8 cellular contexts compared by ENCODE assay signal in genomic region chr12:104958946-104959841, GRCh38. TPM values are rescaled to one million over a fixed set of nuclear protein-coding genes. Genes with fewer than 3 reads are reported as not detected.
A peak's percentile ranks its signal among the peaks of the same experiment; 100 is the strongest.
DNase-seq lines count a peak whose midpoint lies in the region; ATAC-seq lines count a peak whose summit lies in the region.

No MANE protein-coding gene starts in this region.

- H3K36me3 Mint-ChIP-seq in naive thymus-derived CD8-positive, alpha-beta T cell, result no peaks in the 10 kb centered on the region

- H3K4me1 Mint-ChIP-seq in naive thymus-derived CD8-positive, alpha-beta T cell, result peaks cover 9 to 24% (median 19%) of the 10 kb centered on the region in 4 donors

- H3K4me3 ChIP-seq in duodenal mucosa (ENCODE audit: low read depth in 1 of 2, low read length in 2 of 2), result peak overlapping the region; percentile 61 to 92

- H3K9ac ChIP-seq in duodenal mucosa (ENCODE audit: low read depth in 1 of 2, low read length in 2 of 2), result peak overlapping the region; percentile 62 to 89

- no peaks in the 10 kb centered on the region for H3K9me3 Mint-ChIP-seq in naive thymus-derived CD8-positive, alpha-beta T cell

- H3K27me3 ChIP-seq in duodenal mucosa (ENCODE audit: control insufficient read depth in 1 of 2, insufficient read depth in 2 of 2, low read length in 2 of 2), result peaks cover 0 to 2% of the 10 kb centered on the region in 2 donors

- peak overlapping the region; percentile 87 to 97 (median 94) for H3K4me3 Mint-ChIP-seq in naive thymus-derived CD8-positive, alpha-beta T cell

- peaks cover 18 to 22% of the 10 kb centered on the region in 2 donors for H3K4me1 ChIP-seq in duodenal mucosa (ENCODE audit: control insufficient read depth in 1 of 2, insufficient read depth in 2 of 2, low read length in 2 of 2)

- ATAC-seq in naive thymus-derived CD8-positive, alpha-beta T cell, result no peak
- no peak for ATAC-seq in GM18909 (IDR thresholded peaks at IDR 0.05; ENCODE audit: poor library complexity, unreplicated experiment)
- no peak for ATAC-seq in GM18873 (IDR thresholded peaks at IDR 0.05; ENCODE audit: low FRiP score, unreplicated experiment)

- H3K36me3 ChIP-seq in duodenal mucosa (ENCODE audit: control insufficient read depth in 1 of 2, insufficient read depth in 2 of 2, low read length in 2 of 2), result no peaks in the 10 kb centered on the region

- peak overlapping the region; percentile 82 for H3K27ac ChIP-seq in duodenal mucosa (ENCODE audit: low read depth, low read length)

- H3K27ac Mint-ChIP-seq in naive thymus-derived CD8-positive, alpha-beta T cell, result peak overlapping the region in 7 of 10 donors; percentile 53 to 95 (median 92)

- DNase-seq in NCI-H2107 treated with DMSO at 0.1 percent for 48 hours (lab: John Stamatoyannopoulos, UW; ENCODE audit: unreplicated experiment), result peak; percentile 80
- no peak for DNase-seq in NCI-H2107 (lab: John Stamatoyannopoulos, UW)
- peak; percentile 69 for DNase-seq in OCI-M1 (lab: John Stamatoyannopoulos, UW)
- DNase-seq in naive thymus-derived CD8-positive, alpha-beta T cell, result no peak
- DNase-seq in middle frontal gyrus (ENCODE audit: extremely low spot score, low spot score), result no peak

- H3K27me3 Mint-ChIP-seq in naive thymus-derived CD8-positive, alpha-beta T cell, result peaks cover 8 to 20% (median 13%) of the 10 kb centered on the region in 5 donors

- no peaks in the 10 kb centered on the region for H3K9me3 ChIP-seq in duodenal mucosa (ENCODE audit: control insufficient read depth in 1 of 2, low read length in 2 of 2)

- POLR2A ChIA-PET in naive thymus-derived CD8-positive, alpha-beta T cell (lab: Charles Lee), result interaction anchor here (0.6 to 1.2 kb wide), 3 partner anchors 502 to 821 kb away, joined by 3 to 4 read pairs (median 3); partner anchors contain the start of gene NFYB

RNA-seq across cellular contexts. Expression of gene SLC41A2, which starts 1.1 kb away (rescaled TPM):
- total RNA-seq in naive thymus-derived CD8-positive, alpha-beta T cell, result 1 to 10 TPM; 2.8 to 2.9 TPM
- under 1 TPM in 1 of 3 donors, not detected in 2; 0.69 TPM for polyA plus RNA-seq in naive thymus-derived CD8-positive, alpha-beta T cell

RNA-seq across cellular contexts. Expression of gene NOPCHAP1, which starts 26.9 kb away (rescaled TPM):
- 10 to 100 TPM; 18.5 to 25.8 TPM for total RNA-seq in naive thymus-derived CD8-positive, alpha-beta T cell
- 10 to 100 TPM; 15.4 to 16.8 (median 16.5) TPM for polyA plus RNA-seq in naive thymus-derived CD8-positive, alpha-beta T cell

Comparison
In these comparisons a context has a peak if more than half of its experiments do, and no peak if none do; other contexts are left out.
1. DNase-seq: peak in NCI-H2107 treated with DMSO at 0.1 percent for 48 hours (single experiment) and OCI-M1 (single experiment); none in NCI-H2107 (single experiment), naive thymus-derived CD8-positive, alpha-beta T cell (0 of 10) and middle frontal gyrus (single experiment).